ENCODE assay signal across 8 cellular contexts in genomic region chr19:14375582-14376291, GRCh38. TPM values are rescaled to one million over a fixed set of nuclear protein-coding genes. Genes with fewer than 3 reads are reported as not detected.
A peak's percentile ranks its signal among the peaks of the same experiment; 100 is the strongest.
DNase-seq lines count a peak whose midpoint lies in the region; ATAC-seq and TF ChIP-seq lines count a peak whose summit lies in the region.

No MANE protein-coding gene starts in this region.

- no peak for TF ChIP-seq CTCF in glutamatergic neuron (IDR thresholded peaks at IDR 0.05; ENCODE audit: partially characterized antibody, unreplicated experiment)

- peaks cover 2% of the 10 kb centered on the region for H3K9me3 Mint-ChIP-seq in glutamatergic neuron (ENCODE audit: unreplicated experiment)

- no peaks in the 10 kb centered on the region for H3K36me3 Mint-ChIP-seq in glutamatergic neuron (ENCODE audit: unreplicated experiment)

- DNase-seq in RPMI7951 (ENCODE audit: low read depth) (peak; percentile 29), glutamatergic neuron (no peak), sciatic nerve (ENCODE audit: low spot score) (no peak), DMS153 treated with DMSO at 0.1 percent for 48 hours (lab: John Stamatoyannopoulos, UW; ENCODE audit: unreplicated experiment) (no peak), islet precursor cell (no peak)

- peaks cover 10% of the 10 kb centered on the region for H3K4me1 Mint-ChIP-seq in glutamatergic neuron (ENCODE audit: low read depth, unreplicated experiment)

- no peak overlapping the region for H3K4me3 Mint-ChIP-seq in glutamatergic neuron (ENCODE audit: unreplicated experiment)

- H3K27me3 Mint-ChIP-seq in glutamatergic neuron (ENCODE audit: unreplicated experiment) = peaks cover 1% of the 10 kb centered on the region

- peak overlapping the region; percentile 52 for H3K27ac Mint-ChIP-seq in glutamatergic neuron (ENCODE audit: unreplicated experiment)

- intact Hi-C loops in sciatic nerve (cut with DNase I) = no loop called here

- ATAC-seq in GM19397 (IDR thresholded peaks at IDR 0.05; ENCODE audit: unreplicated experiment) = peak; percentile 17
- peak; percentile 66 for ATAC-seq in sciatic nerve
- no peak for ATAC-seq in HG02870 (IDR thresholded peaks at IDR 0.05; ENCODE audit: unreplicated experiment)
- ATAC-seq in GM19467 (IDR thresholded peaks at IDR 0.05; ENCODE audit: unreplicated experiment) = no peak

RNA-seq across cellular contexts. Expression of gene ADGRE5, which starts 5.5 kb away (rescaled TPM):
- 57.3 and 62.2 TPM in 2 replicates for total RNA-seq in RPMI7951 (2014; rRNA removed; shearing (Covaris generic))
- total RNA-seq in glutamatergic neuron (ENCODE audit: unreplicated experiment) = 4.0 TPM
- 38.7 TPM for total RNA-seq in sciatic nerve

RNA-seq across cellular contexts. Expression of gene DDX39A, which starts 43.4 kb away (rescaled TPM):
- total RNA-seq in RPMI7951 (2014; rRNA removed; shearing (Covaris generic)) = 154 and 173 TPM in 2 replicates
- total RNA-seq in glutamatergic neuron (ENCODE audit: unreplicated experiment) = 103 TPM
- total RNA-seq in sciatic nerve = 44.2 TPM

RNA-seq across cellular contexts. Expression of gene PKN1, which starts 57.4 kb away (rescaled TPM):
- 53.7 and 58.3 TPM in 2 replicates for total RNA-seq in RPMI7951 (2014; rRNA removed; shearing (Covaris generic))
- total RNA-seq in glutamatergic neuron (ENCODE audit: unreplicated experiment) = 117 TPM
- 116 TPM for total RNA-seq in sciatic nerve

Comparison
In these comparisons a context has a peak if more than half of its experiments do, and no peak if none do; other contexts are left out.
1. ATAC-seq: peak in GM19397 (single experiment) and sciatic nerve (single experiment); none in HG02870 (single experiment) and GM19467 (single experiment).